In genomic region chr2:239917957-239918481, GRCh38 we compare ENCODE assay signal across 20 cellular contexts.
DNase-seq lines count a peak whose midpoint lies in the region; ATAC-seq, FAIRE-seq and TF ChIP-seq lines count a peak whose summit lies in the region.
"Had no signal": no experiment of that assay in that cellular context is flagged by ENCODE, and none has a peak within 500 bp of the region (broad histone marks: within the 10 kb centered on the region; RNA-seq: fewer than 3 reads in every experiment).

No MANE protein-coding gene starts in this region.

- no peak for TF ChIP-seq CTCF in chondrocyte (IDR thresholded peaks at IDR 0.05)
- TF ChIP-seq CTCF in HepG2 (CRISPR knock-in tag; IDR thresholded peaks at IDR 0.05): no peak
- no peak for TF ChIP-seq CTCF in suprapubic skin (IDR thresholded peaks at IDR 0.05)

- peaks cover 34% of the 10 kb centered on the region for H3K4me1 Mint-ChIP-seq in activated CD4-positive, alpha-beta memory T cell treated with anti-CD3 and anti-CD28 coated beads, Interleukin-2, amount 10 ng/mL, durations not matched to agents 7 days and 5 days
- H3K4me1 Mint-ChIP-seq in activated CD4-positive, alpha-beta memory T cell treated with anti-CD3 and anti-CD28 coated beads for 36 hours (ENCODE audit: low read depth): no peaks in the 10 kb centered on the region
- peaks cover 5% of the 10 kb centered on the region for H3K4me1 Mint-ChIP-seq in chondrocyte (ENCODE audit: low read depth)
- H3K4me1 Mint-ChIP-seq: B cell had no signal

- TF ChIP-seq RAD21 in HepG2 (CRISPR knock-in tag; IDR thresholded peaks at IDR 0.05): no peak

- no peak for TF ChIP-seq EP300 in HepG2 (IDR thresholded peaks at IDR 0.05; ENCODE audit: low read depth in 2 of 2, low read length in 2 of 2)
- TF ChIP-seq EP300 in HepG2 (CRISPR knock-in tag; IDR thresholded peaks at IDR 0.05; ENCODE audit: borderline replicate concordance): no peak
- TF ChIP-seq EP300 in suprapubic skin (IDR thresholded peaks at IDR 0.05): no peak

- no peak overlapping the region for H3K27ac Mint-ChIP-seq in activated CD4-positive, alpha-beta memory T cell treated with anti-CD3 and anti-CD28 coated beads, Interleukin-2, amount 10 ng/mL, durations not matched to agents 7 days and 5 days
- H3K27ac Mint-ChIP-seq in activated CD4-positive, alpha-beta memory T cell treated with anti-CD3 and anti-CD28 coated beads for 36 hours: no peak overlapping the region
- H3K27ac Mint-ChIP-seq in chondrocyte (ENCODE audit: unreplicated experiment): no peak overlapping the region
- H3K27ac Mint-ChIP-seq: B cell; CD4-positive, alpha-beta T cell had no signal

- H3K79me2 ChIP-seq in HepG2 (ENCODE audit: insufficient read depth, low read length): no peaks in the 10 kb centered on the region

- H3K27me3 Mint-ChIP-seq in activated CD4-positive, alpha-beta memory T cell treated with anti-CD3 and anti-CD28 coated beads, Interleukin-2, amount 10 ng/mL, durations not matched to agents 7 days and 5 days: no peaks in the 10 kb centered on the region
- H3K27me3 Mint-ChIP-seq in activated CD4-positive, alpha-beta memory T cell treated with anti-CD3 and anti-CD28 coated beads for 36 hours: no peaks in the 10 kb centered on the region
- no peaks in the 10 kb centered on the region for H3K27me3 Mint-ChIP-seq in chondrocyte (ENCODE audit: low read depth)
- H3K27me3 Mint-ChIP-seq: CD4-positive, alpha-beta T cell had no signal

- H3K4me1 ChIP-seq in HepG2 (ENCODE audit: insufficient read depth, low read length) (0 out of 2 replicates have a peak, but pooled peaks cover 6% of the 10 kb centered on the region), suprapubic skin (no peaks in the 10 kb centered on the region)

- in situ Hi-C loops in HepG2 (cut with HindIII; ENCODE audit: extremely low pct_ligation_motif_present, low pct_unique_long_range_greater_than_20kb): no loop called here

- POLR2A ChIA-PET in activated CD4-positive, alpha-beta memory T cell treated with anti-CD3 and anti-CD28 coated beads, Interleukin-2, amount 10 ng/mL, durations not matched to agents 7 days and 5 days (lab: Charles Lee): no interaction called here
- POLR2A ChIA-PET in activated CD4-positive, alpha-beta memory T cell treated with anti-CD3 and anti-CD28 coated beads for 36 hours (lab: Charles Lee): no interaction called here
- POLR2A ChIA-PET in HepG2 (lab: Yijun Ruan, JAX): no interaction called here

- intact Hi-C loops in activated CD4-positive, alpha-beta memory T cell treated with anti-CD3 and anti-CD28 coated beads for 36 hours (cut with micrococcal nuclease): no loop called here
- intact Hi-C loops in HepG2 (cut with micrococcal nuclease; ENCODE audit: unreplicated experiment): no loop called here

- H3K4me3 Mint-ChIP-seq in activated CD4-positive, alpha-beta memory T cell treated with anti-CD3 and anti-CD28 coated beads, Interleukin-2, amount 10 ng/mL, durations not matched to agents 7 days and 5 days: no peak overlapping the region
- H3K4me3 Mint-ChIP-seq in activated CD4-positive, alpha-beta memory T cell treated with anti-CD3 and anti-CD28 coated beads for 36 hours: no peak overlapping the region
- H3K4me3 Mint-ChIP-seq in chondrocyte (ENCODE audit: unreplicated experiment): no peak overlapping the region
- H3K4me3 Mint-ChIP-seq: B cell; CD4-positive, alpha-beta T cell had no signal

- CTCF ChIA-PET in activated CD4-positive, alpha-beta memory T cell treated with anti-CD3 and anti-CD28 coated beads, Interleukin-2, amount 10 ng/mL, durations not matched to agents 7 days and 5 days (lab: Charles Lee): no interaction called here
- CTCF ChIA-PET in activated CD4-positive, alpha-beta memory T cell treated with anti-CD3 and anti-CD28 coated beads for 36 hours (lab: Charles Lee): no interaction called here
- CTCF ChIA-PET in HepG2 (lab: Yijun Ruan, JAX; ENCODE audit: low intra/inter-chr PET ratio, low total read pairs): no interaction called here

- peaks cover 30% of the 10 kb centered on the region for H3K36me3 Mint-ChIP-seq in activated CD4-positive, alpha-beta memory T cell treated with anti-CD3 and anti-CD28 coated beads, Interleukin-2, amount 10 ng/mL, durations not matched to agents 7 days and 5 days (ENCODE audit: low read depth)
- peaks cover 8% of the 10 kb centered on the region for H3K36me3 Mint-ChIP-seq in activated CD4-positive, alpha-beta memory T cell treated with anti-CD3 and anti-CD28 coated beads for 36 hours
- peaks cover 4% of the 10 kb centered on the region for H3K36me3 Mint-ChIP-seq in chondrocyte (ENCODE audit: low read depth)

- H3K36me3 ChIP-seq in HepG2 (replicated peaks in 1 of 2; ENCODE audit: control insufficient read depth in 1 of 2, insufficient read depth in 2 of 2, low read length in 2 of 2) (no peaks in the 10 kb centered on the region), suprapubic skin (no peaks in the 10 kb centered on the region)

- H2AFZ ChIP-seq in HepG2 (ENCODE audit: low read length): no peak overlapping the region

- no TSS peak for BruUV-seq in HepG2 (replicated peaks; lab: Mats Ljungman, UMichigan)

- FAIRE-seq in HepG2 (lab: Jason Lieb, UNC): no peak
- FAIRE-seq: GM19239, H54, HTR-8/SVneo had no signal

- peak; percentile 13 for DNase-seq in activated CD4-positive, alpha-beta memory T cell treated with anti-CD3 and anti-CD28 coated beads, Interleukin-2, amount 10 ng/mL, durations not matched to agents 7 days and 5 days
- DNase-seq in activated CD4-positive, alpha-beta memory T cell treated with anti-CD3 and anti-CD28 coated beads for 36 hours: no peak
- DNase-seq in chondrocyte (ENCODE audit: low spot score) (peak; percentile 81), HepG2 (ENCODE audit: low spot score) (no peak), suprapubic skin (ENCODE audit: low spot score in 2 of 2) (peak; percentile 49 to 60), amniotic stem cell (lab: John Stamatoyannopoulos, UW) (no peak)
- no peak for DNase-seq in central memory CD4-positive, alpha-beta T cell
- DNase-seq in activated effector memory CD4-positive, alpha-beta T cell treated with anti-CD3 and anti-CD28 coated beads, Interleukin-2, amount 50 U/mL, for 16 hours: no peak
- DNase-seq: EL, MV-4-11, NCI-H1417 treated with DMSO at 0.1 percent for 48 hours, NCI-H2029, NCI-H774 had no signal

- H3K9me3 ChIP-seq in HepG2 (ENCODE audit: low read length): peaks cover 45% of the 10 kb centered on the region
- peaks cover 14% of the 10 kb centered on the region for H3K9me3 ChIP-seq in suprapubic skin

- no peak for ATAC-seq in HepG2

- WGBS in HepG2 (ENCODE audit: low lambda C conversion rate): 25% methylated on average over 2 of the region's 6 CpGs
- WGBS in suprapubic skin: 100% methylated on average over 2 of the region's 6 CpGs

- TF ChIP-seq POLR2A in HepG2 (IDR thresholded peaks at IDR 0.05; ENCODE audit: insufficient read depth in 1 of 2, low read depth in 2 of 2, low read length in 2 of 2) (no peak), suprapubic skin (IDR thresholded peaks at IDR 0.05) (no peak)

- H4K20me1 ChIP-seq in HepG2 (ENCODE audit: insufficient read depth, low read length): no peaks in the 10 kb centered on the region

- H3K27ac ChIP-seq in HepG2 (ENCODE audit: extremely low read length, insufficient read depth, low read length) (no peak overlapping the region), suprapubic skin (no peak overlapping the region)
- H3K27ac ChIP-seq: 22Rv1, HL-60 had no signal

- H3K4me3 ChIP-seq in HepG2 (replicated peaks in 1 of 3; ENCODE audit: insufficient read depth in 1 of 3, low read depth in 2 of 3, low read length in 3 of 3) (no peak overlapping the region), suprapubic skin (no peak overlapping the region)

- H3K9ac ChIP-seq in HepG2 (ENCODE audit: insufficient read depth, low read depth, low read length): no peak overlapping the region

- peaks cover 22% of the 10 kb centered on the region for H3K9me3 Mint-ChIP-seq in activated CD4-positive, alpha-beta memory T cell treated with anti-CD3 and anti-CD28 coated beads, Interleukin-2, amount 10 ng/mL, durations not matched to agents 7 days and 5 days
- H3K9me3 Mint-ChIP-seq in activated CD4-positive, alpha-beta memory T cell treated with anti-CD3 and anti-CD28 coated beads for 36 hours: peaks cover 16% of the 10 kb centered on the region
- peaks cover 8% of the 10 kb centered on the region for H3K9me3 Mint-ChIP-seq in chondrocyte (ENCODE audit: low read depth)

- H3K4me2 ChIP-seq in HepG2 (ENCODE audit: low read depth, low read length): no peak overlapping the region

- H3K27me3 ChIP-seq in HepG2 (ENCODE audit: control insufficient read depth in 1 of 2, insufficient read depth in 2 of 2, low read length in 2 of 2): peaks cover 0 to 9% of the 10 kb centered on the region in 2 experiments; a peak in 2 of 5 replicates
- H3K27me3 ChIP-seq in suprapubic skin: no peaks in the 10 kb centered on the region

TF ChIP-seq in HepG2, 621 proteins besides CTCF, POLR2A, EP300 and RAD21 (continues in another document):
- TF ChIP-seq ZNF883 (CRISPR knock-in tag; IDR thresholded peaks at IDR 0.05; ENCODE audit: not compliant biosample characterization) (no peak), ZSCAN29 (CRISPR knock-in tag; conservative IDR thresholded peaks at IDR 0.05) (no peak), PRDM4 (CRISPR knock-in tag; IDR thresholded peaks at IDR 0.05; ENCODE audit: borderline replicate concordance) (no peak), TOPORS (CRISPR knock-in tag; IDR thresholded peaks at IDR 0.05) (0 out of 2 replicates have a peak, but pooled peaks have one; percentile 5), ZNF367 (CRISPR knock-in tag; IDR thresholded peaks at IDR 0.05; ENCODE audit: borderline replicate concordance) (no peak), ZNF674 (CRISPR knock-in tag; IDR thresholded peaks at IDR 0.05; ENCODE audit: low read depth) (no peak)

Comparison
In these comparisons a context has a peak if more than half of its experiments do, and no peak if none do; other contexts are left out.
1. DNase-seq: peak in activated CD4-positive, alpha-beta memory T cell treated with anti-CD3 and anti-CD28 coated beads, Interleukin-2, amount 10 ng/mL, durations not matched to agents 7 days and 5 days (single experiment), chondrocyte (single experiment) and suprapubic skin (2 of 2); none in activated CD4-positive, alpha-beta memory T cell treated with anti-CD3 and anti-CD28 coated beads for 36 hours (single experiment), HepG2 (single experiment), amniotic stem cell (single experiment), central memory CD4-positive, alpha-beta T cell (single experiment) and activated effector memory CD4-positive, alpha-beta T cell treated with anti-CD3 and anti-CD28 coated beads, Interleukin-2, amount 50 U/mL, for 16 hours (single experiment).